ENCODE assay signal across 22 cellular contexts in the genomic region with DNA sequence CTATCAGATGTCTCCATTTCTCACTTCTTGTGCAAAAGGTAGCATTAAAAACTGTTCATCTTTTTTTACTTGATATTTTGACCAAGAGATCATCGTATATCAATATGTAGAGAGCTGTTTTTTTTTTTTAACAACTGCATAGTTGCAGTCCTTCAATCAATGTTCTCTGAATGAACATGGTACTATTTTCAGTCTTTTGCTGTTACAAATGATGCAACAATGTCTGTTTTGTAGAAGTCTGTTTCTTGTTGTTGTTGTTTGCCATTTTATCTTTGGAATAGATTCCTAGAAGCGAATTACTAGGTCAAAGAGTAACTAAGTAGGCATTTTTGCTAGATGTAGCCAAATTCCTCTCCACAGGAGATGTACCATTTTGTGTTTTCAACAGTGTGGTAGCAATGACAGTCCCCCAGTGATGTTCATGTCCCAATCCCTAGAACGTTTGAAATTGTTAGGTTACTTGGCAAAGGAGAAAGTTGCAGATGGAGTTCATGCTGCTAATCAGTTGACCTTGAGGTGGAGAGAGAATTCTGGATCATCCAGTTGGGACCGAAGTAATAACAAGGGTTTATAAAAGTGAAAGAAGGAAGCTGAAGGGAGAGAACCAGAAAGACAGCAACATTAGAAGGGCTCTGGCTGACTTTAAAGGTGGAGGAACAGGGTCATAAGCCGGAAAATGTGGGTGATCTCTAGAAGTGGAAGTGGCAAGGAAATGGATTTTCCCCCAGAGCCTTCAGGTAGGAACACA. TPM values are rescaled to one million over a fixed set of nuclear protein-coding genes. Genes with fewer than 3 reads are reported as not detected.
DNase-seq lines count a peak whose midpoint lies in the region; ATAC-seq, FAIRE-seq and TF ChIP-seq lines count a peak whose summit lies in the region.
"Had no signal": no experiment of that assay in that cellular context is flagged by ENCODE, and none has a peak within 500 bp of the region (broad histone marks: within the 10 kb centered on the region; RNA-seq: fewer than 3 reads in every experiment).

No MANE protein-coding gene starts in this region.

- DNase-seq in activated CD8-positive, alpha-beta T cell treated with anti-CD3 and anti-CD28 coated beads for 36 hours: no peak
- DNase-seq in activated CD8-positive, alpha-beta T cell treated with anti-CD3 and anti-CD28 coated beads, Interleukin-2, amount 10 ng/mL, durations not matched to agents 7 days and 5 days: no peak
- DNase-seq in GM12891 (ENCODE audit: insufficient read length, low spot score) (no peak), OCI-M1 (lab: John Stamatoyannopoulos, UW) (peak; percentile 22), testis (no peak), NCI-H1105 treated with DMSO at 0.1 percent for 48 hours (lab: John Stamatoyannopoulos, UW) (no peak)
- no peak for DNase-seq in naive thymus-derived CD4-positive, alpha-beta T cell
- DNase-seq in natural killer cell treated with Interleukin-12 subunit alpha and Interleukin-12 subunit beta and Interleukin-15 and Interleukin-18, amount 100 ng/mL, for 72 hours (ENCODE audit: low spot score): no peak
- DNase-seq: activated CD4-positive, alpha-beta T cell treated with anti-CD3 and anti-CD28 coated beads for 4 hours; H7; head of caudate nucleus; mammary epithelial cell; NCI-H1417 treated with DMSO at 0.1 percent for 48 hours; NCI-H446; NCI-H82; PC-9; psoas muscle; T-helper 1 cell; upper lobe of left lung had no signal

- H3K4me3 ChIP-seq in naive thymus-derived CD4-positive, alpha-beta T cell (ENCODE audit: low read length): no peak overlapping the region
- no peak overlapping the region for H3K4me3 ChIP-seq in testis
- H3K4me3 ChIP-seq: PC-9, psoas muscle, SJSA1, upper lobe of left lung had no signal

- TF ChIP-seq CTCF in activated CD8-positive, alpha-beta T cell treated with anti-CD3 and anti-CD28 coated beads for 36 hours (IDR thresholded peaks at IDR 0.05): no peak
- TF ChIP-seq CTCF in testis (IDR thresholded peaks at IDR 0.05): no peak

- H3K4me1 Mint-ChIP-seq in activated CD8-positive, alpha-beta T cell treated with anti-CD3 and anti-CD28 coated beads for 36 hours (ENCODE audit: low read depth): peaks cover 58% of the 10 kb centered on the region
- H3K4me1 Mint-ChIP-seq in activated CD8-positive, alpha-beta T cell treated with anti-CD3 and anti-CD28 coated beads, Interleukin-2, amount 10 ng/mL, durations not matched to agents 7 days and 5 days (ENCODE audit: low read depth): peaks cover 35% of the 10 kb centered on the region
- peaks cover 32 to 74% (median 54%) of the 10 kb centered on the region in 7 donors for H3K4me1 Mint-ChIP-seq in naive thymus-derived CD4-positive, alpha-beta T cell
- H3K4me1 Mint-ChIP-seq in natural killer cell treated with Interleukin-12 subunit alpha and Interleukin-12 subunit beta and Interleukin-15 and Interleukin-18, amount 100 ng/mL, for 72 hours (ENCODE audit: low read depth in 2 of 2): peaks cover 41 to 48% of the 10 kb centered on the region in 2 donors

- H3K36me3 ChIP-seq in naive thymus-derived CD4-positive, alpha-beta T cell (ENCODE audit: control insufficient read depth in 2 of 3, insufficient read depth in 3 of 3, low read length in 3 of 3): no peaks in the 10 kb centered on the region
- no peaks in the 10 kb centered on the region for H3K36me3 ChIP-seq in testis (ENCODE audit: low read depth, missing control alignments)
- H3K36me3 ChIP-seq: upper lobe of left lung had no signal

- H3K4me3 Mint-ChIP-seq in activated CD8-positive, alpha-beta T cell treated with anti-CD3 and anti-CD28 coated beads for 36 hours: no peak overlapping the region
- no peak overlapping the region for H3K4me3 Mint-ChIP-seq in activated CD8-positive, alpha-beta T cell treated with anti-CD3 and anti-CD28 coated beads, Interleukin-2, amount 10 ng/mL, durations not matched to agents 7 days and 5 days
- H3K4me3 Mint-ChIP-seq in naive thymus-derived CD4-positive, alpha-beta T cell: peak overlapping the region in 8 of 10 donors; percentile 12 to 67 (median 33)
- no peak overlapping the region for H3K4me3 Mint-ChIP-seq in natural killer cell treated with Interleukin-12 subunit alpha and Interleukin-12 subunit beta and Interleukin-15 and Interleukin-18, amount 100 ng/mL, for 72 hours
- H3K4me3 Mint-ChIP-seq: B cell, brain had no signal

- peaks cover 21% of the 10 kb centered on the region for H3K9me3 Mint-ChIP-seq in activated CD8-positive, alpha-beta T cell treated with anti-CD3 and anti-CD28 coated beads for 36 hours
- H3K9me3 Mint-ChIP-seq in activated CD8-positive, alpha-beta T cell treated with anti-CD3 and anti-CD28 coated beads, Interleukin-2, amount 10 ng/mL, durations not matched to agents 7 days and 5 days (ENCODE audit: insufficient read depth): no peaks in the 10 kb centered on the region
- peaks cover 0 to 9% (median 0%) of the 10 kb centered on the region in 11 donors for H3K9me3 Mint-ChIP-seq in naive thymus-derived CD4-positive, alpha-beta T cell
- no peaks in the 10 kb centered on the region for H3K9me3 Mint-ChIP-seq in natural killer cell treated with Interleukin-12 subunit alpha and Interleukin-12 subunit beta and Interleukin-15 and Interleukin-18, amount 100 ng/mL, for 72 hours

- H3K27ac Mint-ChIP-seq in activated CD8-positive, alpha-beta T cell treated with anti-CD3 and anti-CD28 coated beads for 36 hours: peak overlapping the region; percentile 4
- no peak overlapping the region for H3K27ac Mint-ChIP-seq in activated CD8-positive, alpha-beta T cell treated with anti-CD3 and anti-CD28 coated beads, Interleukin-2, amount 10 ng/mL, durations not matched to agents 7 days and 5 days
- H3K27ac Mint-ChIP-seq in naive thymus-derived CD4-positive, alpha-beta T cell: peak overlapping the region in 4 of 9 donors; percentile 12 to 39 (median 15)
- H3K27ac Mint-ChIP-seq in natural killer cell treated with Interleukin-12 subunit alpha and Interleukin-12 subunit beta and Interleukin-15 and Interleukin-18, amount 100 ng/mL, for 72 hours: no peak overlapping the region
- H3K27ac Mint-ChIP-seq: B cell, brain had no signal

- no peaks in the 10 kb centered on the region for H3K9me3 ChIP-seq in naive thymus-derived CD4-positive, alpha-beta T cell (ENCODE audit: control insufficient read depth in 2 of 3, low read length in 3 of 3)
- no peaks in the 10 kb centered on the region for H3K9me3 ChIP-seq in testis
- H3K9me3 ChIP-seq: psoas muscle, upper lobe of left lung had no signal

- H3K36me3 Mint-ChIP-seq in activated CD8-positive, alpha-beta T cell treated with anti-CD3 and anti-CD28 coated beads for 36 hours (ENCODE audit: low read depth): peaks cover 42% of the 10 kb centered on the region
- peaks cover 34% of the 10 kb centered on the region for H3K36me3 Mint-ChIP-seq in activated CD8-positive, alpha-beta T cell treated with anti-CD3 and anti-CD28 coated beads, Interleukin-2, amount 10 ng/mL, durations not matched to agents 7 days and 5 days (ENCODE audit: low read depth)
- peaks cover 0 to 50% (median 21%) of the 10 kb centered on the region in 5 donors for H3K36me3 Mint-ChIP-seq in naive thymus-derived CD4-positive, alpha-beta T cell
- peaks cover 26% of the 10 kb centered on the region for H3K36me3 Mint-ChIP-seq in natural killer cell treated with Interleukin-12 subunit alpha and Interleukin-12 subunit beta and Interleukin-15 and Interleukin-18, amount 100 ng/mL, for 72 hours

- no peaks in the 10 kb centered on the region for H3K27me3 ChIP-seq in naive thymus-derived CD4-positive, alpha-beta T cell (ENCODE audit: control insufficient read depth in 2 of 2, insufficient read depth in 2 of 2, low read length in 2 of 2)
- no peaks in the 10 kb centered on the region for H3K27me3 ChIP-seq in testis
- H3K27me3 ChIP-seq: SJSA1, upper lobe of left lung had no signal

- no peak for ATAC-seq in activated CD8-positive, alpha-beta T cell treated with anti-CD3 and anti-CD28 coated beads for 36 hours
- no peak for ATAC-seq in activated CD8-positive, alpha-beta T cell treated with anti-CD3 and anti-CD28 coated beads, Interleukin-2, amount 10 ng/mL, durations not matched to agents 7 days and 5 days
- ATAC-seq in naive thymus-derived CD4-positive, alpha-beta T cell: no peak
- ATAC-seq in natural killer cell treated with Interleukin-12 subunit alpha and Interleukin-12 subunit beta and Interleukin-15 and Interleukin-18, amount 100 ng/mL, for 72 hours: no peak

- no peaks in the 10 kb centered on the region for H3K27me3 Mint-ChIP-seq in activated CD8-positive, alpha-beta T cell treated with anti-CD3 and anti-CD28 coated beads for 36 hours
- no peaks in the 10 kb centered on the region for H3K27me3 Mint-ChIP-seq in activated CD8-positive, alpha-beta T cell treated with anti-CD3 and anti-CD28 coated beads, Interleukin-2, amount 10 ng/mL, durations not matched to agents 7 days and 5 days (ENCODE audit: low read depth)
- H3K27me3 Mint-ChIP-seq in naive thymus-derived CD4-positive, alpha-beta T cell: no peaks in the 10 kb centered on the region
- no peaks in the 10 kb centered on the region for H3K27me3 Mint-ChIP-seq in natural killer cell treated with Interleukin-12 subunit alpha and Interleukin-12 subunit beta and Interleukin-15 and Interleukin-18, amount 100 ng/mL, for 72 hours
- H3K27me3 Mint-ChIP-seq: B cell, brain had no signal

- TF ChIP-seq POLR2A in GM12891 (IDR thresholded peaks at IDR 0.05; ENCODE audit: low read depth, low read length) (no peak), testis (IDR thresholded peaks at IDR 0.05) (no peak)

- 37 to 39% methylated on average over 5 of the region's 5 CpGs for WGBS in testis, 2 donors

- no peak overlapping the region for H3K27ac ChIP-seq in naive thymus-derived CD4-positive, alpha-beta T cell (ENCODE audit: low read depth, low read length)
- peak overlapping the region in 1 of 2 donors; percentile 51 for H3K27ac ChIP-seq in testis
- H3K27ac ChIP-seq: PC-9, psoas muscle, SJSA1 had no signal

- H3K4me1 ChIP-seq in naive thymus-derived CD4-positive, alpha-beta T cell (ENCODE audit: control insufficient read depth in 2 of 2, insufficient read depth in 2 of 2, low read length in 2 of 2): peaks cover 11 to 23% of the 10 kb centered on the region in 2 donors
- H3K4me1 ChIP-seq in testis: peaks cover 23% of the 10 kb centered on the region

- POLR2A ChIA-PET in activated CD8-positive, alpha-beta T cell treated with anti-CD3 and anti-CD28 coated beads for 36 hours (lab: Charles Lee): no interaction called here
- POLR2A ChIA-PET in activated CD8-positive, alpha-beta T cell treated with anti-CD3 and anti-CD28 coated beads, Interleukin-2, amount 10 ng/mL, durations not matched to agents 7 days and 5 days (lab: Charles Lee): no interaction called here
- POLR2A ChIA-PET in naive thymus-derived CD4-positive, alpha-beta T cell (lab: Charles Lee): no interaction called here

- peak; percentile 43 for FAIRE-seq in GM12891 (lab: Jason Lieb, UNC)

- intact Hi-C loops in activated CD8-positive, alpha-beta T cell treated with anti-CD3 and anti-CD28 coated beads for 36 hours (cut with micrococcal nuclease): no loop called here
- intact Hi-C loops in naive thymus-derived CD4-positive, alpha-beta T cell (cut with micrococcal nuclease): no loop called here
- intact Hi-C loops in testis (cut with DNase I; ENCODE audit: low total_unique reads): no loop called here

- CTCF ChIA-PET in activated CD8-positive, alpha-beta T cell treated with anti-CD3 and anti-CD28 coated beads for 36 hours (lab: Charles Lee): no interaction called here
- CTCF ChIA-PET in activated CD8-positive, alpha-beta T cell treated with anti-CD3 and anti-CD28 coated beads, Interleukin-2, amount 10 ng/mL, durations not matched to agents 7 days and 5 days (lab: Charles Lee): no interaction called here
- CTCF ChIA-PET in naive thymus-derived CD4-positive, alpha-beta T cell (lab: Charles Lee): no interaction called here

RNA-seq across cellular contexts. Expression of a gene that starts 6.3 kb away (rescaled TPM):
- total RNA-seq in activated CD8-positive, alpha-beta T cell treated with anti-CD3 and anti-CD28 coated beads for 36 hours: 10 to 100 TPM; 88.9 to 93.4 TPM
- 10 to 100 TPM; 61.8 to 67.1 TPM for total RNA-seq in activated CD8-positive, alpha-beta T cell treated with anti-CD3 and anti-CD28 coated beads, Interleukin-2, amount 10 ng/mL, durations not matched to agents 7 days and 5 days
- polyA plus RNA-seq in GM12891 (2012; ENCODE audit: low read depth, missing spikeins): 26.4 TPM
- total RNA-seq in naive thymus-derived CD4-positive, alpha-beta T cell: 10 to 100 TPM; 64.0 to 83.7 (median 66.3) TPM
- 10 to 100 TPM; 29.6 to 35.7 TPM for polyA plus RNA-seq in naive thymus-derived CD4-positive, alpha-beta T cell
- total RNA-seq in testis: 100 to 1,000 TPM; 108 to 126 TPM
- polyA plus RNA-seq in testis (ENCODE audit: insufficient read depth, low read depth, low replicate concordance): 33.7 TPM
- total RNA-seq in natural killer cell treated with Interleukin-12 subunit alpha and Interleukin-12 subunit beta and Interleukin-15 and Interleukin-18, amount 100 ng/mL, for 72 hours: 10 to 100 TPM; 72.9 to 95.9 TPM

RNA-seq across cellular contexts. Expression of a gene that starts 6.5 kb away (rescaled TPM):
- 10 to 100 TPM; 11.6 to 13.7 TPM for total RNA-seq in activated CD8-positive, alpha-beta T cell treated with anti-CD3 and anti-CD28 coated beads for 36 hours
- 10 to 100 TPM; 16.7 to 19.9 TPM for total RNA-seq in activated CD8-positive, alpha-beta T cell treated with anti-CD3 and anti-CD28 coated beads, Interleukin-2, amount 10 ng/mL, durations not matched to agents 7 days and 5 days
- 7.7 TPM for polyA plus RNA-seq in GM12891 (2012; ENCODE audit: low read depth, missing spikeins)
- 10 to 100 TPM; 12.5 to 19.2 (median 15.9) TPM for total RNA-seq in naive thymus-derived CD4-positive, alpha-beta T cell
- polyA plus RNA-seq in naive thymus-derived CD4-positive, alpha-beta T cell: 1 to 10 TPM; 5.8 to 9.5 TPM
- 10 to 100 TPM; 19.0 to 26.8 TPM for total RNA-seq in testis
- 8.8 TPM for polyA plus RNA-seq in testis (ENCODE audit: insufficient read depth, low read depth, low replicate concordance)
- 10 to 100 TPM; 19.2 to 22.1 TPM for total RNA-seq in natural killer cell treated with Interleukin-12 subunit alpha and Interleukin-12 subunit beta and Interleukin-15 and Interleukin-18, amount 100 ng/mL, for 72 hours

Comparison
In these comparisons a context has a peak if more than half of its experiments do, and no peak if none do; other contexts are left out.
1. H3K4me3 Mint-ChIP-seq: peak in naive thymus-derived CD4-positive, alpha-beta T cell (8 of 10); none in activated CD8-positive, alpha-beta T cell treated with anti-CD3 and anti-CD28 coated beads for 36 hours (single experiment), activated CD8-positive, alpha-beta T cell treated with anti-CD3 and anti-CD28 coated beads, Interleukin-2, amount 10 ng/mL, durations not matched to agents 7 days and 5 days (single experiment) and natural killer cell treated with Interleukin-12 subunit alpha and Interleukin-12 subunit beta and Interleukin-15 and Interleukin-18, amount 100 ng/mL, for 72 hours (single experiment).